1 cellular context compared by ENCODE assay signal in the genomic region with DNA sequence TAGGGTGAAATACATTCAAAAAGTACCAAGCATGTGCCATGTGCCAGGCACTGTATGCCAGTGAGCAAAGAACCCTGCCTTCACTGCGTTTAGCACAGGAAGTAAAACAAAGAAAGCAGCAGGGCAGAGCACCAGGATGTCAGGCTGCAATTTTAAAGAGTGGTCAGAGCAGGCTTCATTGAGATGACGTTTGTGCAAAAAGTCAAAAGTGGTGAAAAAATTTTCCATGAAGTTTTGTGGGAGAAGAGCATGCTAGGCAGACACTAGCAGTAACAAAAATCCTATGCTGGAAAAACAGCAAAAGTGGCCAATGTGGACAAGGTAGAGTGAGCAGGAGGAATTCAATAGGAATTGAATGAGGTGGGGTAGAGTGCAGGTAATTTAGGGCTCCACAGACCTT.
TF ChIP-seq lines count a peak whose summit lies in the region.

No MANE protein-coding gene starts in this region.

TF ChIP-seq in HepG2, 621 proteins besides CTCF, POLR2A, EP300 and RAD21:
- TF ChIP-seq, protein P1, sequence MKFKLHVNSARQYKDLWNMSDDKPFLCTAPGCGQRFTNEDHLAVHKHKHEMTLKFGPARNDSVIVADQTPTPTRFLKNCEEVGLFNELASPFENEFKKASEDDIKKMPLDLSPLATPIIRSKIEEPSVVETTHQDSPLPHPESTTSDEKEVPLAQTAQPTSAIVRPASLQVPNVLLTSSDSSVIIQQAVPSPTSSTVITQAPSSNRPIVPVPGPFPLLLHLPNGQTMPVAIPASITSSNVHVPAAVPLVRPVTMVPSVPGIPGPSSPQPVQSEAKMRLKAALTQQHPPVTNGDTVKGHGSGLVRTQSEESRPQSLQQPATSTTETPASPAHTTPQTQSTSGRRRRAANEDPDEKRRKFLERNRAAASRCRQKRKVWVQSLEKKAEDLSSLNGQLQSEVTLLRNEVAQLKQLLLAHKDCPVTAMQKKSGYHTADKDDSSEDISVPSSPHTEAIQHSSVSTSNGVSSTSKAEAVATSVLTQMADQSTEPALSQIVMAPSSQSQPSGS (CRISPR knock-in tag; IDR thresholded peaks at IDR 0.05) = peak; percentile 28; the same call in 1 of the 2 replicates
- no peak for TF ChIP-seq AGO1 (IDR thresholded peaks at IDR 0.05; ENCODE audit: low read depth, low read length, poor library complexity, severe bottlenecking)
- peak; percentile 20; the same call in 1 of the 2 replicates for TF ChIP-seq GABPB1 (CRISPR knock-in tag; IDR thresholded peaks at IDR 0.05)
- no peak for TF ChIP-seq CBX5 (CRISPR knock-in tag; IDR thresholded peaks at IDR 0.05; ENCODE audit: borderline replicate concordance)
- no peak for TF ChIP-seq ZNF749 (CRISPR knock-in tag; IDR thresholded peaks at IDR 0.05; ENCODE audit: borderline replicate concordance)
- 0 out of 2 replicates have a peak, but pooled peaks have one; percentile 22 for TF ChIP-seq NR2C2 (CRISPR knock-in tag; IDR thresholded peaks at IDR 0.05; ENCODE audit: borderline replicate concordance)
- TF ChIP-seq ZNF10 (CRISPR knock-in tag; IDR thresholded peaks at IDR 0.05; ENCODE audit: borderline replicate concordance, low read depth) = no peak
- TF ChIP-seq ZNF761 (CRISPR knock-in tag; conservative IDR thresholded peaks at IDR 0.05) = no peak
